Comparison of ENCODE assay signal across 9 cellular contexts in the genomic region with DNA sequence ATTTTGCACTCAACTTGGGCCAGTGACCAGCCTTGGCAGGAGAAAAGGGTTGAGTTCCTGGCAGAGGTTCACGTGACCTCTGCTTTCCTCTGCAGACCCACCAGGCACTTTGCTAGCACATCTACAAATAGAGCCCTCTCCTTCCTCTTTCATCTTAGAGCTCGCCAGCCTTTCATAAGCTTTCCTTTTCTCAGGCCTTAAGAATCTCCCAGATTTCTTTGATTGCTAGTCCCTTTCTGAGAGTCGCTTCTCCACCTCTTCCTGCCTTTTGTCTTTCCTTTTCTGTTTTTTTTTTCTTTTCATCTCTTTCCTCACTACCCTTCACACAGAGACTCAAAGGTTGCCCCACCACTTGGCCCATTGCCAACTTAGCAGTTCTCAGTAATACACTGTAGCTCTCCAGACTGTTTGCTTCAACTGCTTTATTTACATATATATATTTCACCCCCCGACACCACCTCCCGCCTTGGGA.
DNase-seq lines count a peak whose midpoint lies in the region; ATAC-seq and TF ChIP-seq lines count a peak whose summit lies in the region.
"Had no signal": no experiment of that assay in that cellular context is flagged by ENCODE, and none has a peak within 500 bp of the region (broad histone marks: within the 10 kb centered on the region; RNA-seq: fewer than 3 reads in every experiment).

No MANE protein-coding gene starts in this region.

- 12 to 27% (median 21%) methylated on average over 5 of the region's 5 CpGs for WGBS in spleen, 5 donors

- H3K27ac ChIP-seq in left ventricle myocardium inferior (replicated peaks) (peak overlapping the region; percentile 73), spleen (no peak overlapping the region)
- H3K27ac ChIP-seq in naive thymus-derived CD4-positive, alpha-beta T cell (ENCODE audit: low read depth, low read length): no peak overlapping the region

- no peaks in the 10 kb centered on the region for H3K36me3 ChIP-seq in left ventricle myocardium inferior
- no peaks in the 10 kb centered on the region for H3K36me3 ChIP-seq in spleen
- no peaks in the 10 kb centered on the region for H3K36me3 ChIP-seq in naive thymus-derived CD4-positive, alpha-beta T cell (ENCODE audit: control insufficient read depth in 2 of 3, insufficient read depth in 3 of 3, low read length in 3 of 3)

- ATAC-seq in naive thymus-derived CD4-positive, alpha-beta T cell: no peak

- POLR2A ChIA-PET in naive thymus-derived CD4-positive, alpha-beta T cell (lab: Charles Lee): no interaction called here

- CTCF ChIA-PET in naive thymus-derived CD4-positive, alpha-beta T cell (lab: Charles Lee): no interaction called here

- no peaks in the 10 kb centered on the region for H3K36me3 Mint-ChIP-seq in naive thymus-derived CD4-positive, alpha-beta T cell

- H3K27me3 Mint-ChIP-seq in naive thymus-derived CD4-positive, alpha-beta T cell: no peaks in the 10 kb centered on the region

- H3K4me3 ChIP-seq in left ventricle myocardium inferior: no peak overlapping the region
- no peak overlapping the region for H3K4me3 ChIP-seq in spleen
- no peak overlapping the region for H3K4me3 ChIP-seq in naive thymus-derived CD4-positive, alpha-beta T cell (ENCODE audit: low read length)

- peaks cover 0 to 10% (median 3%) of the 10 kb centered on the region in 11 donors for H3K9me3 Mint-ChIP-seq in naive thymus-derived CD4-positive, alpha-beta T cell

- intact Hi-C loops in left ventricle myocardium inferior (cut with micrococcal nuclease): no loop called here
- intact Hi-C loops in spleen (cut with DNase I; ENCODE audit: low total_unique reads): no loop called here
- intact Hi-C loops in naive thymus-derived CD4-positive, alpha-beta T cell (cut with micrococcal nuclease): no loop called here

- TF ChIP-seq POLR2A in spleen (IDR thresholded peaks at IDR 0.05): no peak

- peak; percentile 7 for DNase-seq in NCI-H2227 (lab: John Stamatoyannopoulos, UW; ENCODE audit: unreplicated experiment)
- DNase-seq in NCI-H2227 treated with DMSO at 0.1 percent for 48 hours (lab: John Stamatoyannopoulos, UW): no peak
- DNase-seq in RPMI8226: peak; percentile 3
- no peak for DNase-seq in left ventricle myocardium inferior
- DNase-seq in spleen: peak; percentile 29
- no peak for DNase-seq in NCI-H187 (lab: John Stamatoyannopoulos, UW)
- DNase-seq in NCI-H524 treated with DMSO at 0.1 percent for 48 hours (lab: John Stamatoyannopoulos, UW): no peak
- no peak for DNase-seq in naive thymus-derived CD4-positive, alpha-beta T cell
- DNase-seq: NCI-H524 had no signal

- H3K4me1 ChIP-seq in left ventricle myocardium inferior (peaks cover 15% of the 10 kb centered on the region), spleen (peaks cover 0 to 6% (median 1%) of the 10 kb centered on the region in 6 donors)
- no peaks in the 10 kb centered on the region for H3K4me1 ChIP-seq in naive thymus-derived CD4-positive, alpha-beta T cell (ENCODE audit: control insufficient read depth in 2 of 2, insufficient read depth in 2 of 2, low read length in 2 of 2)

- H3K4me1 Mint-ChIP-seq in naive thymus-derived CD4-positive, alpha-beta T cell: peaks cover 0 to 2% (median 0%) of the 10 kb centered on the region in 7 donors

- H3K27ac Mint-ChIP-seq in naive thymus-derived CD4-positive, alpha-beta T cell: no peak overlapping the region

- TF ChIP-seq CTCF in left ventricle myocardium inferior (IDR thresholded peaks at IDR 0.05; ENCODE audit: borderline replicate concordance) (no peak), spleen (IDR thresholded peaks at IDR 0.05 in 8 of 11, conservative IDR thresholded peaks at IDR 0.05 in 3 of 11) (no peak)

- H3K9me3 ChIP-seq in left ventricle myocardium inferior (replicated peaks) (peaks cover 18% of the 10 kb centered on the region), spleen (peaks cover 0 to 10% (median 3%) of the 10 kb centered on the region in 8 donors)
- H3K9me3 ChIP-seq in naive thymus-derived CD4-positive, alpha-beta T cell (ENCODE audit: control insufficient read depth in 2 of 3, low read length in 3 of 3): no peaks in the 10 kb centered on the region

- no peaks in the 10 kb centered on the region for H3K27me3 ChIP-seq in left ventricle myocardium inferior (ENCODE audit: low read depth)
- no peaks in the 10 kb centered on the region for H3K27me3 ChIP-seq in spleen (replicated peaks in 1 of 7)
- no peaks in the 10 kb centered on the region for H3K27me3 ChIP-seq in naive thymus-derived CD4-positive, alpha-beta T cell (ENCODE audit: control insufficient read depth in 2 of 2, insufficient read depth in 2 of 2, low read length in 2 of 2)

- H3K4me3 Mint-ChIP-seq in naive thymus-derived CD4-positive, alpha-beta T cell: no peak overlapping the region

Comparison
In these comparisons a context has a peak if more than half of its experiments do, and no peak if none do; other contexts are left out.
1. DNase-seq: peak in NCI-H2227 (single experiment), RPMI8226 (single experiment) and spleen (single experiment); none in NCI-H2227 treated with DMSO at 0.1 percent for 48 hours (single experiment), left ventricle myocardium inferior (single experiment), NCI-H187 (0 of 2), NCI-H524 treated with DMSO at 0.1 percent for 48 hours (single experiment) and naive thymus-derived CD4-positive, alpha-beta T cell (0 of 9).